Comparison of ENCODE assay signal across 1 cellular context in genomic region chr2:21037671-21038108, GRCh38.
TF ChIP-seq lines count a peak whose summit lies in the region.

No MANE protein-coding gene starts in this region.

TF ChIP-seq in HepG2, 621 proteins besides CTCF, POLR2A, EP300 and RAD21 (continued from another document and continues in another):
- TF ChIP-seq, protein P1, sequence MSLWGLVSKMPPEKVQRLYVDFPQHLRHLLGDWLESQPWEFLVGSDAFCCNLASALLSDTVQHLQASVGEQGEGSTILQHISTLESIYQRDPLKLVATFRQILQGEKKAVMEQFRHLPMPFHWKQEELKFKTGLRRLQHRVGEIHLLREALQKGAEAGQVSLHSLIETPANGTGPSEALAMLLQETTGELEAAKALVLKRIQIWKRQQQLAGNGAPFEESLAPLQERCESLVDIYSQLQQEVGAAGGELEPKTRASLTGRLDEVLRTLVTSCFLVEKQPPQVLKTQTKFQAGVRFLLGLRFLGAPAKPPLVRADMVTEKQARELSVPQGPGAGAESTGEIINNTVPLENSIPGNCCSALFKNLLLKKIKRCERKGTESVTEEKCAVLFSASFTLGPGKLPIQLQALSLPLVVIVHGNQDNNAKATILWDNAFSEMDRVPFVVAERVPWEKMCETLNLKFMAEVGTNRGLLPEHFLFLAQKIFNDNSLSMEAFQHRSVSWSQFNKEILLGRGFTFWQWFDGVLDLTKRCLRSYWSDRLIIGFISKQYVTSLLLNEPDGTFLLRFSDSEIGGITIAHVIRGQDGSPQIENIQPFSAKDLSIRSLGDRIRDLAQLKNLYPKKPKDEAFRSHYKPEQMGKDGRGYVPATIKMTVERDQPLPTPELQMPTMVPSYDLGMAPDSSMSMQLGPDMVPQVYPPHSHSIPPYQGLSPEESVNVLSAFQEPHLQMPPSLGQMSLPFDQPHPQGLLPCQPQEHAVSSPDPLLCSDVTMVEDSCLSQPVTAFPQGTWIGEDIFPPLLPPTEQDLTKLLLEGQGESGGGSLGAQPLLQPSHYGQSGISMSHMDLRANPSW (CRISPR knock-in tag; IDR thresholded peaks at IDR 0.05; ENCODE audit: borderline replicate concordance): no peak
- peak; percentile 30; the same call in 1 of the 2 replicates for TF ChIP-seq ZNF263 (CRISPR knock-in tag; IDR thresholded peaks at IDR 0.05)
- TF ChIP-seq ZNF160 (CRISPR knock-in tag; IDR thresholded peaks at IDR 0.05): no peak
- no peak for TF ChIP-seq SCMH1 (CRISPR knock-in tag; IDR thresholded peaks at IDR 0.05; ENCODE audit: borderline replicate concordance)
- 0 out of 2 replicates have a peak, but pooled peaks have one; percentile 15 for TF ChIP-seq ZBTB7B (CRISPR knock-in tag; IDR thresholded peaks at IDR 0.05)
- TF ChIP-seq GTF2F1 (IDR thresholded peaks at IDR 0.05; ENCODE audit: low read length): no peak
- TF ChIP-seq ZNF235 (CRISPR knock-in tag; IDR thresholded peaks at IDR 0.05; ENCODE audit: borderline replicate concordance): no peak
- TF ChIP-seq SYNCRIP (IDR thresholded peaks at IDR 0.05; ENCODE audit: insufficient read depth, low read depth, low read length): no peak
- TF ChIP-seq, protein P2, sequence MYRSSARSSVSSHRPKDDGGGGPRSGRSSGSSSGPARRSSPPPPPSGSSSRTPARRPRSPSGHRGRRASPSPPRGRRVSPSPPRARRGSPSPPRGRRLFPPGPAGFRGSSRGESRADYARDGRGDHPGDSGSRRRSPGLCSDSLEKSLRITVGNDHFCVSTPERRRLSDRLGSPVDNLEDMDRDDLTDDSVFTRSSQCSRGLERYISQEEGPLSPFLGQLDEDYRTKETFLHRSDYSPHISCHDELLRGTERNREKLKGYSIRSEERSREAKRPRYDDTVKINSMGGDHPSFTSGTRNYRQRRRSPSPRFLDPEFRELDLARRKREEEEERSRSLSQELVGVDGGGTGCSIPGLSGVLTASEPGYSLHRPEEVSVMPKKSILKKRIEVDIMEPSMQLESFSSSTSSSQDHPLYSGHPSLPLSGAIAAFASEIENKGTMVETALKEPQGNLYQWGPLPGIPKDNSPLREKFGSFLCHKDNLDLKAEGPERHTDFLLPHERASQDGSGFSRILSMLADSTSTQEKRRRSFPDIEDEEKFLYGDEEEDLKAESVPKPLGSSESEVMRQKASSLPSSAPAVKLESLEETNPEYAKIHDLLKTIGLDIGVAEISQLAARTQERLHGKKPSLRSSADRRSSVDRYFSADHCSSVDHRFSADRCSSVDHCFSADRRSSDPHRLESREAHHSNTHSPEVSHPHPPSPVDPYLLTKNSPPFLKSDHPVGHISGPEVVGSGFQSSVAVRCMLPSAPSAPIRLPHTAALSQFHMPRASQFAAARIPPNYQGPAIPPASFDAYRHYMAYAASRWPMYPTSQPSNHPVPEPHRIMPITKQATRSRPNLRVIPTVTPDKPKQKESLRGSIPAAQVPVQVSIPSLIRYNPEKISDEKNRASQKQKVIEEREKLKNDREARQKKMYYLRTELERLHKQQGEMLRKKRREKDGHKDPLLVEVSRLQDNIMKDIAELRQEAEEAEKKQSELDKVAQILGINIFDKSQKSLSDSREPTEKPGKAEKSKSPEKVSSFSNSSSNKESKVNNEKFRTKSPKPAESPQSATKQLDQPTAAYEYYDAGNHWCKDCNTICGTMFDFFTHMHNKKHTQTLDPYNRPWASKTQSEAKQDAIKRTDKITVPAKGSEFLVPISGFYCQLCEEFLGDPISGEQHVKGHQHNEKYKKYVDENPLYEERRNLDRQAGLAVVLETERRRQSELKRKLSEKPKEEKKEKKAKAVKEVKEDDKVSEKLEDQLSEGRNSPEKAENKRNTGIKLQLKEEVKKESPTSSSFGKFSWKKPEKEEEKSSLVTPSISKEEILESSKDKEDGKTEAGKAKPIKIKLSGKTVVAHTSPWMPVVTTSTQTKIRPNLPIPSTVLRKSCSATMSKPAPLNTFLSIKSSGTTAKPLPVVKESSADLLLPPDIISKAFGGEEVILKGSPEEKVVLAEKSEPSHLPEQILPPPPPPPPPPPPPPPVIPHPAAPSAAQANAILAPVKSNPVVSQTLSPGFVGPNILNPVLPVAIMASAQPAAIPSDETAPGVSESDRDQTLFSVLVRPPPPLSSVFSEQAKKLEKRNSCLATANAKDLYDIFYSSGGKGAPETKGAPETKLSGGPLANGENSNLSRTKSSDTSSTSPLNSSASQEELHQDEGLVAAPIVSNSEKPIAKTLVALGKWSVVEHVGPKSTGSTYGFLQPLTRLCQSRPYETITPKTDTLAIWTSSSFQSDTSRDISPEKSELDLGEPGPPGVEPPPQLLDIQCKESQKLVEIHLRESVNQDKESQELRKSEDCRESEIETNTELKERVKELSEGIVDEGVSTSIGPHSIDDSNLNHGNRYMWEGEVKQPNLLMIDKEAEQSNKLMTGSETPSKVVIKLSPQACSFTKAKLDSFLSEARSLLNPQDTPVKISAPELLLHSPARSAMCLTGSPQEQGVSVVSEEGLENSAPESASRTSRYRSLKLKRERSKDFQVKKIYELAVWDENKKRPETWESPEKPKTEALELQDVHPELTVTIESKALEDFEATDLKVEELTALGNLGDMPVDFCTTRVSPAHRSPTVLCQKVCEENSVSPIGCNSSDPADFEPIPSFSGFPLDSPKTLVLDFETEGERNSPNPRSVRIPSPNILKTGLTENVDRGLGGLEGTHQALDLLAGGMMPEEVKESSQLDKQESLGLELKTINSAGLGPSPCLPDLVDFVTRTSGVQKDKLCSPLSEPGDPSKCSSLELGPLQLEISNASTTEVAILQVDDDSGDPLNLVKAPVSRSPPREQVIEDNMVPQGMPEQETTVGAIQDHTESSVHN (CRISPR knock-in tag; IDR thresholded peaks at IDR 0.05): no peak
- TF ChIP-seq, protein P3, sequence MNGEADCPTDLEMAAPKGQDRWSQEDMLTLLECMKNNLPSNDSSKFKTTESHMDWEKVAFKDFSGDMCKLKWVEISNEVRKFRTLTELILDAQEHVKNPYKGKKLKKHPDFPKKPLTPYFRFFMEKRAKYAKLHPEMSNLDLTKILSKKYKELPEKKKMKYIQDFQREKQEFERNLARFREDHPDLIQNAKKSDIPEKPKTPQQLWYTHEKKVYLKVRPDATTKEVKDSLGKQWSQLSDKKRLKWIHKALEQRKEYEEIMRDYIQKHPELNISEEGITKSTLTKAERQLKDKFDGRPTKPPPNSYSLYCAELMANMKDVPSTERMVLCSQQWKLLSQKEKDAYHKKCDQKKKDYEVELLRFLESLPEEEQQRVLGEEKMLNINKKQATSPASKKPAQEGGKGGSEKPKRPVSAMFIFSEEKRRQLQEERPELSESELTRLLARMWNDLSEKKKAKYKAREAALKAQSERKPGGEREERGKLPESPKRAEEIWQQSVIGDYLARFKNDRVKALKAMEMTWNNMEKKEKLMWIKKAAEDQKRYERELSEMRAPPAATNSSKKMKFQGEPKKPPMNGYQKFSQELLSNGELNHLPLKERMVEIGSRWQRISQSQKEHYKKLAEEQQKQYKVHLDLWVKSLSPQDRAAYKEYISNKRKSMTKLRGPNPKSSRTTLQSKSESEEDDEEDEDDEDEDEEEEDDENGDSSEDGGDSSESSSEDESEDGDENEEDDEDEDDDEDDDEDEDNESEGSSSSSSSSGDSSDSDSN (CRISPR knock-in tag; IDR thresholded peaks at IDR 0.05): peak; percentile 11; the same call in 1 of the 2 replicates
- no peak for TF ChIP-seq ZBED4 (CRISPR knock-in tag; IDR thresholded peaks at IDR 0.05; ENCODE audit: borderline replicate concordance)
- TF ChIP-seq TAF15 (IDR thresholded peaks at IDR 0.05; ENCODE audit: low read depth, low read length, poor library complexity, severe bottlenecking): no peak
- TF ChIP-seq, protein P4, sequence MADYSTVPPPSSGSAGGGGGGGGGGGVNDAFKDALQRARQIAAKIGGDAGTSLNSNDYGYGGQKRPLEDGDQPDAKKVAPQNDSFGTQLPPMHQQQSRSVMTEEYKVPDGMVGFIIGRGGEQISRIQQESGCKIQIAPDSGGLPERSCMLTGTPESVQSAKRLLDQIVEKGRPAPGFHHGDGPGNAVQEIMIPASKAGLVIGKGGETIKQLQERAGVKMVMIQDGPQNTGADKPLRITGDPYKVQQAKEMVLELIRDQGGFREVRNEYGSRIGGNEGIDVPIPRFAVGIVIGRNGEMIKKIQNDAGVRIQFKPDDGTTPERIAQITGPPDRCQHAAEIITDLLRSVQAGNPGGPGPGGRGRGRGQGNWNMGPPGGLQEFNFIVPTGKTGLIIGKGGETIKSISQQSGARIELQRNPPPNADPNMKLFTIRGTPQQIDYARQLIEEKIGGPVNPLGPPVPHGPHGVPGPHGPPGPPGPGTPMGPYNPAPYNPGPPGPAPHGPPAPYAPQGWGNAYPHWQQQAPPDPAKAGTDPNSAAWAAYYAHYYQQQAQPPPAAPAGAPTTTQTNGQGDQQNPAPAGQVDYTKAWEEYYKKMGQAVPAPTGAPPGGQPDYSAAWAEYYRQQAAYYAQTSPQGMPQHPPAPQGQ (CRISPR knock-in tag; IDR thresholded peaks at IDR 0.05; ENCODE audit: borderline replicate concordance): no peak
- peak; percentile 75 for TF ChIP-seq AGO2 (optimal IDR thresholded peaks at IDR 0.05; ENCODE audit: low read depth, low read length)
- no peak for TF ChIP-seq PLSCR1 (CRISPR knock-in tag; IDR thresholded peaks at IDR 0.05; ENCODE audit: borderline replicate concordance)
- TF ChIP-seq CBX5 (CRISPR knock-in tag; IDR thresholded peaks at IDR 0.05; ENCODE audit: borderline replicate concordance): no peak
- TF ChIP-seq ZNF225 (CRISPR knock-in tag; IDR thresholded peaks at IDR 0.05): no peak
- peak; percentile 99 for TF ChIP-seq RBM22 (optimal IDR thresholded peaks at IDR 0.05; ENCODE audit: low read length)
- no peak for TF ChIP-seq ZNF687 (CRISPR knock-in tag; IDR thresholded peaks at IDR 0.05)
- no peak for TF ChIP-seq PTBP1 (IDR thresholded peaks at IDR 0.05; ENCODE audit: low read depth, low read length, poor library complexity, severe bottlenecking)
- TF ChIP-seq ZC3H4 (CRISPR knock-in tag; IDR thresholded peaks at IDR 0.05; ENCODE audit: borderline replicate concordance): peak; percentile 68; the same call in 1 of the 2 replicates
- TF ChIP-seq POLR2AphosphoS2 (IDR thresholded peaks at IDR 0.05; ENCODE audit: low read depth, low read length): peak; percentile 84
- TF ChIP-seq ZSCAN5A (CRISPR knock-in tag; IDR thresholded peaks at IDR 0.05; ENCODE audit: borderline replicate concordance): no peak
- TF ChIP-seq, protein P5, sequence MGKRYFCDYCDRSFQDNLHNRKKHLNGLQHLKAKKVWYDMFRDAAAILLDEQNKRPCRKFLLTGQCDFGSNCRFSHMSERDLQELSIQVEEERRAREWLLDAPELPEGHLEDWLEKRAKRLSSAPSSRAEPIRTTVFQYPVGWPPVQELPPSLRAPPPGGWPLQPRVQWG (CRISPR knock-in tag; IDR thresholded peaks at IDR 0.05; ENCODE audit: borderline replicate concordance, low read depth): no peak
